Comparison of ENCODE assay signal across 33 cellular contexts in genomic region chr17:1168537-1169234, GRCh38. TPM values are rescaled to one million over a fixed set of nuclear protein-coding genes. Genes with fewer than 3 reads are reported as not detected.
A peak's percentile ranks its signal among the peaks of the same experiment; 100 is the strongest.
DNase-seq lines count a peak whose midpoint lies in the region; ATAC-seq and TF ChIP-seq lines count a peak whose summit lies in the region.
"Had no signal": no experiment of that assay in that cellular context is flagged by ENCODE, and none has a peak within 500 bp of the region (broad histone marks: within the 10 kb centered on the region; RNA-seq: fewer than 3 reads in every experiment).

No MANE protein-coding gene starts in this region.

- H2AK9ac ChIP-seq in IMR-90 (replicated peaks; ENCODE audit: low read depth, low read length, poor library complexity): no peak overlapping the region

- no peak overlapping the region for H3K4ac ChIP-seq in IMR-90 (ENCODE audit: low read depth, low read length)

- H3K56ac ChIP-seq in IMR-90 (ENCODE audit: extremely low read depth, insufficient read depth, low read length): no peak overlapping the region

- in situ Hi-C loops in IMR-90 (cut with MboI; ENCODE audit: low sequenced_read_pairs): no loop called here

- TF ChIP-seq RAD21 in IMR-90 (IDR thresholded peaks at IDR 0.05; ENCODE audit: low read length): no peak

- TF ChIP-seq CTCF in IMR-90 (conservative IDR thresholded peaks at IDR 0.05; ENCODE audit: low read depth, low read length): no peak
- TF ChIP-seq CTCF in nephron progenitor cell (IDR thresholded peaks at IDR 0.05): no peak
- no peak for TF ChIP-seq CTCF in BE2C (IDR thresholded peaks at IDR 0.05; ENCODE audit: low read depth, low read length)
- TF ChIP-seq CTCF in omental fat pad (IDR thresholded peaks at IDR 0.05): no peak

- ATAC-seq in IMR-90 (ENCODE audit: low read depth) (no peak), omental fat pad (ENCODE audit: low FRiP score) (no peak)
- ATAC-seq: activated naive CD8-positive, alpha-beta T cell treated with anti-CD3 and anti-CD28 coated beads, Interleukin-2, amount 50 U/mL, for 24 hours; foreskin keratinocyte; left colon had no signal

- H3K27ac Mint-ChIP-seq in nephron progenitor cell: peak overlapping the region; percentile 85
- H3K27ac Mint-ChIP-seq: activated naive CD8-positive, alpha-beta T cell treated with anti-CD3 and anti-CD28 coated beads, Interleukin-2, amount 50 U/mL, for 24 hours had no signal

- H2BK20ac ChIP-seq in IMR-90 (ENCODE audit: low read depth, low read length): no peak overlapping the region

- H3K4me1 ChIP-seq in BLaER1: peaks cover 56% of the 10 kb centered on the region
- H3K4me1 ChIP-seq in IMR-90 (ENCODE audit: control insufficient read depth, insufficient read depth, low read length): no peaks in the 10 kb centered on the region
- no peaks in the 10 kb centered on the region for H3K4me1 ChIP-seq in BE2C
- H3K4me1 ChIP-seq: foreskin keratinocyte, HAP-1 had no signal

- intact Hi-C loops in IMR-90 (cut with micrococcal nuclease): no loop called here

- 60% methylated on average over 2 of the region's 18 CpGs; no CpG with 5 or more reads in 1 of the 2 experiments for WGBS in IMR-90 (ENCODE audit: extremely low coverage in 2 of 2, insufficient read length in 1 of 2), 2 experiments

- CTCF ChIA-PET in IMR-90 (lab: Yijun Ruan, JAX): no interaction called here

- H3K14ac ChIP-seq in IMR-90 (replicated peaks; ENCODE audit: low read depth, low read length): no peak overlapping the region

- dilution Hi-C loops in IMR-90 (cut with HindIII; ENCODE audit: low sequenced_read_pairs, unreplicated experiment): no loop called here

- DNase-seq in IMR-90 (no peak), ecto neural progenitor cell (ENCODE audit: low spot score) (peak; percentile 51), nephron progenitor cell (peak; percentile 35), NCI-H146 (lab: John Stamatoyannopoulos, UW) (no peak), BE2C (no peak), omental fat pad (ENCODE audit: low spot score) (no peak), H4 (ENCODE audit: low spot score) (no peak)
- DNase-seq: ACHN; activated CD4-positive, alpha-beta T cell treated with anti-CD3 and anti-CD28 coated beads for 48 hours; activated gamma-delta T cell treated with Interleukin-2 at 50 U/mL for 16 hours; activated naive CD8-positive, alpha-beta T cell treated with anti-CD3 and anti-CD28 coated beads, Interleukin-2, amount 50 U/mL, for 24 hours; activated T-cell treated with anti-CD3 and anti-CD28 coated beads, Interleukin-2, amount 50 U/mL, for 1 hour; brain microvascular endothelial cell; Calu3; effector memory CD4-positive, alpha-beta T cell; foreskin keratinocyte; KBM-7; left colon; naive B cell; NCI-H1694 treated with DMSO at 0.1 percent for 48 hours; NCI-H2171; NCI-H510A treated with DMSO at 0.1 percent for 48 hours; NK-92 treated with Interleukin-12 subunit alpha and Interleukin-12 subunit beta, amount 100 ng/mL, for 24 hours; ovary; SHP77; stimulated activated CD4-positive, alpha-beta T cell treated with anti-CD3 and anti-CD28 coated beads, Interleukin-2, amount 100 ng/mL, for 48 hours; T1000; upper lobe of left lung; WERI-Rb-1 had no signal

- peaks cover 5% of the 10 kb centered on the region for H3K27me3 Mint-ChIP-seq in nephron progenitor cell (ENCODE audit: low read depth, poor library complexity)
- H3K27me3 Mint-ChIP-seq: activated naive CD8-positive, alpha-beta T cell treated with anti-CD3 and anti-CD28 coated beads, Interleukin-2, amount 50 U/mL, for 24 hours; naive B cell had no signal

- no peak overlapping the region for H2BK15ac ChIP-seq in IMR-90 (ENCODE audit: low read depth, low read length)

- H3K9ac ChIP-seq in BLaER1 (no peak overlapping the region), IMR-90 (ENCODE audit: low read depth, low read length) (no peak overlapping the region)

- H3K23ac ChIP-seq in IMR-90 (ENCODE audit: low read depth, low read length): no peak overlapping the region

- H3K36me3 Mint-ChIP-seq in nephron progenitor cell (ENCODE audit: low read depth): peaks cover 11% of the 10 kb centered on the region
- H3K36me3 Mint-ChIP-seq: naive B cell had no signal

- peaks cover 6 to 25% of the 10 kb centered on the region in 2 experiments; a peak in 3 of 4 replicates for H3K79me1 ChIP-seq in IMR-90 (ENCODE audit: low read depth in 1 of 2, low read length in 2 of 2)

- H2AFZ ChIP-seq in IMR-90 (replicated peaks; ENCODE audit: low read length, poor library complexity): peak overlapping the region; percentile 43

- H3K4me2 ChIP-seq in BLaER1 (peak overlapping the region; percentile 55), IMR-90 (ENCODE audit: low read depth, low read length) (no peak overlapping the region)

- H2BK120ac ChIP-seq in IMR-90 (ENCODE audit: low read depth, low read length): no peak overlapping the region

- H3K9me3 ChIP-seq in BLaER1 (no peaks in the 10 kb centered on the region), IMR-90 (ENCODE audit: control insufficient read depth, insufficient read depth, low read length) (no peaks in the 10 kb centered on the region), BE2C (no peaks in the 10 kb centered on the region)
- H3K9me3 ChIP-seq: HAP-1, ovary, right atrium auricular region, upper lobe of left lung had no signal

- no peak for TF ChIP-seq POLR2A in IMR-90 (IDR thresholded peaks at IDR 0.05; ENCODE audit: low read depth, low read length)

- H4K8ac ChIP-seq in IMR-90 (ENCODE audit: low read depth in 2 of 2, low read length in 2 of 2): no peak overlapping the region

- H3K4me1 Mint-ChIP-seq in nephron progenitor cell: peaks cover 52% of the 10 kb centered on the region
- H3K4me1 Mint-ChIP-seq: activated naive CD8-positive, alpha-beta T cell treated with anti-CD3 and anti-CD28 coated beads, Interleukin-2, amount 50 U/mL, for 24 hours had no signal

- H3K27ac ChIP-seq in BLaER1 (no peak overlapping the region), IMR-90 (ENCODE audit: insufficient read depth, low read length) (no peak overlapping the region)
- H3K27ac ChIP-seq: brain microvascular endothelial cell, foreskin keratinocyte, ovary, right atrium auricular region, WERI-Rb-1 had no signal

- H3K18ac ChIP-seq in IMR-90 (ENCODE audit: low read depth, low read length): no peak overlapping the region

- no peak overlapping the region for H4K91ac ChIP-seq in IMR-90 (ENCODE audit: insufficient read depth, low read depth, low read length)

- 0 out of 2 replicates have a peak, but pooled peaks cover 6% of the 10 kb centered on the region for H3K36me3 ChIP-seq in BLaER1
- 0 out of 2 replicates have a peak, but pooled peaks cover 4% of the 10 kb centered on the region for H3K36me3 ChIP-seq in IMR-90 (ENCODE audit: control insufficient read depth, insufficient read depth, low read length)
- H3K36me3 ChIP-seq in BE2C: no peaks in the 10 kb centered on the region
- H3K36me3 ChIP-seq: brain microvascular endothelial cell, HAP-1, ovary, right atrium auricular region, upper lobe of left lung, WERI-Rb-1 had no signal

- H3K4me3 ChIP-seq in BLaER1 (no peak overlapping the region), IMR-90 (ENCODE audit: insufficient read depth, low read depth, low read length) (no peak overlapping the region), BE2C (ENCODE audit: low read depth, low read length) (no peak overlapping the region)
- H3K4me3 ChIP-seq: HAP-1, ovary, right atrium auricular region, upper lobe of left lung had no signal

- no peak overlapping the region for H2AK5ac ChIP-seq in IMR-90 (ENCODE audit: low read depth, low read length)

- POLR2A ChIA-PET in IMR-90 (lab: Charles Lee; ENCODE audit: unreplicated experiment): no interaction called here

- H3K27me3 ChIP-seq in BLaER1 (no peaks in the 10 kb centered on the region), IMR-90 (ENCODE audit: control insufficient read depth, insufficient read depth, low read length) (no peaks in the 10 kb centered on the region), BE2C (peaks cover 12% of the 10 kb centered on the region)
- H3K27me3 ChIP-seq: brain microvascular endothelial cell, foreskin keratinocyte, ovary, right atrium auricular region, upper lobe of left lung had no signal

- peaks cover 86% of the 10 kb centered on the region for H4K20me1 ChIP-seq in BLaER1
- H4K20me1 ChIP-seq in IMR-90 (ENCODE audit: insufficient read depth, low read length): peaks cover 35% of the 10 kb centered on the region

- BruUV-seq in IMR-90 (replicated peaks; lab: Mats Ljungman, UMichigan): no TSS peak

- no peak overlapping the region for H4K5ac ChIP-seq in IMR-90 (ENCODE audit: low read depth, low read length)

- H3K9me1 ChIP-seq in IMR-90 (ENCODE audit: insufficient read depth, low read length): no peaks in the 10 kb centered on the region; the same call in 1 of the 2 replicates

- H3K4me3 Mint-ChIP-seq in nephron progenitor cell: no peak overlapping the region
- H3K4me3 Mint-ChIP-seq: activated naive CD8-positive, alpha-beta T cell treated with anti-CD3 and anti-CD28 coated beads, Interleukin-2, amount 50 U/mL, for 24 hours had no signal

- H2BK5ac ChIP-seq in IMR-90 (ENCODE audit: low read depth, low read length, poor library complexity, severe bottlenecking): no peak overlapping the region

- H3K9me3 Mint-ChIP-seq in nephron progenitor cell: no peaks in the 10 kb centered on the region
- H3K9me3 Mint-ChIP-seq: activated naive CD8-positive, alpha-beta T cell treated with anti-CD3 and anti-CD28 coated beads, Interleukin-2, amount 50 U/mL, for 24 hours; CD14-positive monocyte; naive B cell had no signal

TF ChIP-seq in IMR-90, 13 proteins besides CTCF, POLR2A, EP300 and RAD21 (continues in another document):
- TF ChIP-seq MAFK (IDR thresholded peaks at IDR 0.05; ENCODE audit: low read depth, low read length): no peak
- no peak for TF ChIP-seq MAZ (IDR thresholded peaks at IDR 0.05; ENCODE audit: borderline replicate concordance, low read depth, low read length)
- TF ChIP-seq CEBPB (IDR thresholded peaks at IDR 0.05; ENCODE audit: low read depth, low read length): no peak
- no peak for TF ChIP-seq ELK1 (IDR thresholded peaks at IDR 0.05; ENCODE audit: borderline replicate concordance, low read depth, low read length)
- TF ChIP-seq RFX5 (IDR thresholded peaks at IDR 0.05; ENCODE audit: low read depth, low read length): no peak

RNA-seq across cellular contexts. Expression of gene ABR, which starts 11.1 kb away (rescaled TPM):
- total RNA-seq in IMR-90 (2012; rRNA removed) (24.7 and 28.3 TPM in 2 replicates), omental fat pad (10 to 100 TPM; 51.1 to 92.1 (median 75.8) TPM)
- polyA plus RNA-seq in IMR-90 (2012; rRNA removed): 79.7 and 111 TPM in 2 replicates
- polyA plus RNA-seq in IMR-90 (2012; cell fraction: cytosol; rRNA removed): 97.0 and 129 TPM in 2 replicates
- 96.8 and 177 TPM in 2 replicates for polyA plus RNA-seq in IMR-90 (2012; cell fraction: nucleus; rRNA removed; ENCODE audit: low replicate concordance)
- 34.7 TPM for polyA plus RNA-seq in BE2C (2012; ENCODE audit: insufficient read depth, insufficient read length, low read depth)
- 33.3 and 40.0 TPM in 2 replicates for total RNA-seq in H4 (2014; rRNA removed; shearing (Covaris generic))

Comparison
In these comparisons a context has a peak if more than half of its experiments do, and no peak if none do; other contexts are left out.
1. DNase-seq: peak in ecto neural progenitor cell (single experiment) and nephron progenitor cell (single experiment); none in IMR-90 (single experiment), NCI-H146 (single experiment), BE2C (single experiment), omental fat pad (single experiment) and H4 (single experiment).